10 cellular contexts compared by ENCODE assay signal in genomic region chr7:139771001-139771956, GRCh38. TPM values are rescaled to one million over a fixed set of nuclear protein-coding genes. Genes with fewer than 3 reads are reported as not detected.
DNase-seq lines count a peak whose midpoint lies in the region; ATAC-seq and TF ChIP-seq lines count a peak whose summit lies in the region.
"Had no signal": no experiment of that assay in that cellular context is flagged by ENCODE, and none has a peak within 500 bp of the region (broad histone marks: within the 10 kb centered on the region; RNA-seq: fewer than 3 reads in every experiment).

No MANE protein-coding gene starts in this region.

- no peak overlapping the region for H3K4me3 ChIP-seq in AG09309 (ENCODE audit: control insufficient read depth, low read depth, low read length)
- H3K4me3 ChIP-seq in LNCaP clone FGC (ENCODE audit: low read depth, low read length): peak overlapping the region; percentile 41
- H3K4me3 ChIP-seq in astrocyte of the cerebellum (ENCODE audit: low read depth, low read length): no peak overlapping the region

- DNase-seq in AG09309 (ENCODE audit: low read depth): peak; percentile 28
- DNase-seq in LNCaP clone FGC (ENCODE audit: low read depth): peak; percentile 63
- peak; percentile 84 for DNase-seq in astrocyte of the cerebellum (ENCODE audit: low read depth)
- DNase-seq in kidney glomerular epithelial cell (lab: John Stamatoyannopoulos, UW): peak; percentile 63
- no peak for DNase-seq in Right ventricle myocardium inferior (ENCODE audit: missing footprints)
- no peak for DNase-seq in HK-2 (ENCODE audit: unreplicated experiment)
- DNase-seq in left ventricle myocardium superior: no peak
- DNase-seq: activated naive CD4-positive, alpha-beta T cell; NCI-H524 had no signal

- intact Hi-C loops in Right ventricle myocardium inferior (cut with DNase I) (no loop called here), left ventricle myocardium superior (cut with micrococcal nuclease) (loop anchor here (10.0 kb wide), 1 partner anchor 116 kb away; no protein-coding TSS in a partner anchor)

- in situ Hi-C loops in astrocyte of the cerebellum (cut with HindIII; ENCODE audit: low sequenced_read_pairs): loop anchor here (5.0 to 25.0 kb wide), 2 partner anchors 94 to 241 kb away; no protein-coding TSS in a partner anchor

- TF ChIP-seq CTCF in AG09309 (IDR thresholded peaks at IDR 0.05; ENCODE audit: control insufficient read depth, insufficient read depth, low read depth, low read length, missing control alignments): no peak
- TF ChIP-seq CTCF in LNCaP clone FGC (IDR thresholded peaks at IDR 0.05; ENCODE audit: control insufficient read depth, extremely low read depth, insufficient read depth): no peak
- no peak for TF ChIP-seq CTCF in astrocyte of the cerebellum (IDR thresholded peaks at IDR 0.05; ENCODE audit: low read depth, low read length, missing control alignments)

- TF ChIP-seq POLR2A in GM18505 (IDR thresholded peaks at IDR 0.05; ENCODE audit: borderline replicate concordance, extremely low read depth, insufficient read depth, insufficient read length): no peak

- ATAC-seq in GM18505 (IDR thresholded peaks at IDR 0.05; ENCODE audit: unreplicated experiment): no peak
- ATAC-seq in Right ventricle myocardium inferior: no peak
- no peak for ATAC-seq in left ventricle myocardium superior

RNA-seq across cellular contexts. Expression of gene HIPK2, which starts 6.5 kb away (rescaled TPM):
- total RNA-seq in Right ventricle myocardium inferior (97.8 TPM), left ventricle myocardium superior (103 TPM)

RNA-seq across cellular contexts. Expression of gene TBXAS1, which starts 57.8 kb away (rescaled TPM):
- total RNA-seq in Right ventricle myocardium inferior: 6.0 TPM
- total RNA-seq in left ventricle myocardium superior: 5.0 TPM

Comparison
In these comparisons a context has a peak if more than half of its experiments do, and no peak if none do; other contexts are left out.
1. DNase-seq: peak in AG09309 (single experiment), LNCaP clone FGC (single experiment), astrocyte of the cerebellum (single experiment) and kidney glomerular epithelial cell (single experiment); none in Right ventricle myocardium inferior (single experiment), HK-2 (single experiment) and left ventricle myocardium superior (single experiment).